15 cellular contexts compared by ENCODE assay signal in the genomic region with DNA sequence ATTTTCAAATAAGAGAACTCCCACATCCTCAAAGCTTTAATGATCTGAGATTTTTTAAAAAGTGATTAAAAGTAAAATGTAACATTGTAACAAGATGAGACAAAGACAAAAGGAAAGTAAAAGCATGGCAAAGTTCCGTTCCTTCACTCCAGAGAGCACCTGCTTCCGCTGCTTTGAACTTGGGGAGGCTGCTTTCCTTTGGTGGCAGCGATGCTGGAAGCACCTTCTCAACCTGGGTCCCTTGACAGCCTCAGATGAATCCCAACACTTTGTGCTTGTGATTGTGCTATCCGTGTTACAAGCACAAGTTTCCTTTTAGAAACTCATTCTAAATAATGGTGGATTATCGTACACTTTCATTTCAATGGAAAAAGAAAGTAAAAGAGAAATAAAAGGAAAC. TPM values are rescaled to one million over a fixed set of nuclear protein-coding genes. Genes with fewer than 3 reads are reported as not detected.
DNase-seq lines count a peak whose midpoint lies in the region; ATAC-seq and TF ChIP-seq lines count a peak whose summit lies in the region.
"Had no signal": no experiment of that assay in that cellular context is flagged by ENCODE, and none has a peak within 500 bp of the region (broad histone marks: within the 10 kb centered on the region; RNA-seq: fewer than 3 reads in every experiment).

No MANE protein-coding gene starts in this region.

- peaks cover 0 to 16% (median 6%) of the 10 kb centered on the region in 5 donors for H3K4me1 ChIP-seq in subcutaneous abdominal adipose tissue (ENCODE audit: control insufficient read depth in 5 of 5, insufficient read depth in 5 of 5, low read length in 5 of 5)
- H3K4me1 ChIP-seq: colonic mucosa, right lobe of liver had no signal

- H3K27ac ChIP-seq in subcutaneous abdominal adipose tissue (ENCODE audit: low read depth, low read length): no peak overlapping the region
- H3K27ac ChIP-seq: colonic mucosa, esophagus squamous epithelium, right lobe of liver, thyroid gland had no signal

- peaks cover 0 to 3% (median 0%) of the 10 kb centered on the region in 5 donors for H3K27me3 ChIP-seq in subcutaneous abdominal adipose tissue (ENCODE audit: control insufficient read depth in 5 of 5, insufficient read depth in 4 of 5, low read length in 5 of 5)
- H3K27me3 ChIP-seq: colonic mucosa, esophagus squamous epithelium, right lobe of liver, thyroid gland had no signal

- peaks cover 83% of the 10 kb centered on the region for H3K4me1 Mint-ChIP-seq in activated CD8-positive, alpha-beta T cell treated with anti-CD3 and anti-CD28 coated beads for 36 hours (ENCODE audit: low read depth)
- H3K4me1 Mint-ChIP-seq in effector memory CD8-positive, alpha-beta T cell (ENCODE audit: low read depth in 2 of 2): peaks cover 11 to 14% of the 10 kb centered on the region in 2 donors

- H3K4me3 Mint-ChIP-seq in activated CD8-positive, alpha-beta T cell treated with anti-CD3 and anti-CD28 coated beads for 36 hours: peak overlapping the region; percentile 80
- peak overlapping the region; percentile 80 to 84 for H3K4me3 Mint-ChIP-seq in effector memory CD8-positive, alpha-beta T cell

- intact Hi-C loops in activated CD8-positive, alpha-beta T cell treated with anti-CD3 and anti-CD28 coated beads for 36 hours (cut with micrococcal nuclease): no loop called here

- H3K36me3 ChIP-seq in subcutaneous abdominal adipose tissue (ENCODE audit: control insufficient read depth in 5 of 5, insufficient read depth in 5 of 5, low read length in 5 of 5): no peaks in the 10 kb centered on the region
- H3K36me3 ChIP-seq: colonic mucosa, esophagus squamous epithelium, right lobe of liver, thyroid gland had no signal

- CTCF ChIA-PET in activated CD8-positive, alpha-beta T cell treated with anti-CD3 and anti-CD28 coated beads for 36 hours (lab: Charles Lee): interaction anchor here (1.0 kb wide), 1 partner anchor 10 kb away, joined by 4 read pairs; no protein-coding TSS in a partner anchor

- H3K9me3 Mint-ChIP-seq in activated CD8-positive, alpha-beta T cell treated with anti-CD3 and anti-CD28 coated beads for 36 hours: no peaks in the 10 kb centered on the region
- no peaks in the 10 kb centered on the region for H3K9me3 Mint-ChIP-seq in effector memory CD8-positive, alpha-beta T cell

- no peaks in the 10 kb centered on the region for H3K9me3 ChIP-seq in subcutaneous abdominal adipose tissue (ENCODE audit: control insufficient read depth in 5 of 5, low read length in 5 of 5)
- H3K9me3 ChIP-seq: colonic mucosa, esophagus squamous epithelium, right lobe of liver, thyroid gland had no signal

- ATAC-seq in activated CD8-positive, alpha-beta T cell treated with anti-CD3 and anti-CD28 coated beads for 36 hours: peak; percentile 17
- peak; percentile 31 for ATAC-seq in effector memory CD8-positive, alpha-beta T cell (replicated peaks)
- no peak for ATAC-seq in GM18858 (IDR thresholded peaks at IDR 0.05; ENCODE audit: unreplicated experiment)
- ATAC-seq: right lobe of liver had no signal

- H3K27ac Mint-ChIP-seq in activated CD8-positive, alpha-beta T cell treated with anti-CD3 and anti-CD28 coated beads for 36 hours: peak overlapping the region; percentile 98
- H3K27ac Mint-ChIP-seq in effector memory CD8-positive, alpha-beta T cell: peak overlapping the region; percentile 84 to 93

- peak overlapping the region in 3 of 5 donors; percentile 10 to 27 (median 25) for H3K4me3 ChIP-seq in subcutaneous abdominal adipose tissue (ENCODE audit: low read depth in 1 of 5, low read length in 5 of 5)
- H3K4me3 ChIP-seq: colonic mucosa, esophagus squamous epithelium, right lobe of liver, thyroid gland had no signal

- POLR2A ChIA-PET in activated CD8-positive, alpha-beta T cell treated with anti-CD3 and anti-CD28 coated beads for 36 hours (lab: Charles Lee): interaction anchor here (0.9 to 3.2 kb wide), 5 partner anchors 11 to 52 kb away, joined by 3 to 13 read pairs (median 6); no protein-coding TSS in a partner anchor

- peak; percentile 48 for DNase-seq in activated T-cell treated with anti-CD3 and anti-CD28 coated beads, Interleukin-2, amount 50 U/mL, for 1 hour
- DNase-seq in activated T-cell treated with anti-CD3 and anti-CD28 coated beads for 4 hours: no peak
- DNase-seq in activated CD8-positive, alpha-beta T cell treated with anti-CD3 and anti-CD28 coated beads for 36 hours: peak; percentile 46
- DNase-seq in effector memory CD8-positive, alpha-beta T cell: no peak
- no peak for DNase-seq in NCI-H69 (lab: John Stamatoyannopoulos, UW)
- DNase-seq in GF-D8 (lab: John Stamatoyannopoulos, UW): no peak
- DNase-seq: ACHN, colonic mucosa, DMS153, esophagus squamous epithelium, NCI-H1092 treated with DMSO at 0.1 percent for 48 hours, right lobe of liver, thyroid gland had no signal

- no peak for TF ChIP-seq CTCF in activated CD8-positive, alpha-beta T cell treated with anti-CD3 and anti-CD28 coated beads for 36 hours (IDR thresholded peaks at IDR 0.05)

- no peak overlapping the region for H3K9ac ChIP-seq in subcutaneous abdominal adipose tissue (ENCODE audit: low read length in 5 of 5)

- H3K36me3 Mint-ChIP-seq in activated CD8-positive, alpha-beta T cell treated with anti-CD3 and anti-CD28 coated beads for 36 hours (ENCODE audit: low read depth): peaks cover 66% of the 10 kb centered on the region
- H3K36me3 Mint-ChIP-seq in effector memory CD8-positive, alpha-beta T cell (ENCODE audit: insufficient read depth): peaks cover 17% of the 10 kb centered on the region

- H3K27me3 Mint-ChIP-seq in activated CD8-positive, alpha-beta T cell treated with anti-CD3 and anti-CD28 coated beads for 36 hours: no peaks in the 10 kb centered on the region
- peaks cover 0 to 8% of the 10 kb centered on the region in 2 donors for H3K27me3 Mint-ChIP-seq in effector memory CD8-positive, alpha-beta T cell

RNA-seq across cellular contexts. Expression of gene HADH, which starts 59.7 kb away (rescaled TPM):
- total RNA-seq in activated CD8-positive, alpha-beta T cell treated with anti-CD3 and anti-CD28 coated beads for 36 hours: 10 to 100 TPM; 50.3 to 50.7 TPM

Comparison
In these comparisons a context has a peak if more than half of its experiments do, and no peak if none do; other contexts are left out.
1. DNase-seq: peak in activated T-cell treated with anti-CD3 and anti-CD28 coated beads, Interleukin-2, amount 50 U/mL, for 1 hour (single experiment) and activated CD8-positive, alpha-beta T cell treated with anti-CD3 and anti-CD28 coated beads for 36 hours (single experiment); none in activated T-cell treated with anti-CD3 and anti-CD28 coated beads for 4 hours (single experiment), effector memory CD8-positive, alpha-beta T cell (0 of 3), NCI-H69 (single experiment) and GF-D8 (single experiment).